2 cellular contexts compared by ENCODE assay signal in the genomic region with DNA sequence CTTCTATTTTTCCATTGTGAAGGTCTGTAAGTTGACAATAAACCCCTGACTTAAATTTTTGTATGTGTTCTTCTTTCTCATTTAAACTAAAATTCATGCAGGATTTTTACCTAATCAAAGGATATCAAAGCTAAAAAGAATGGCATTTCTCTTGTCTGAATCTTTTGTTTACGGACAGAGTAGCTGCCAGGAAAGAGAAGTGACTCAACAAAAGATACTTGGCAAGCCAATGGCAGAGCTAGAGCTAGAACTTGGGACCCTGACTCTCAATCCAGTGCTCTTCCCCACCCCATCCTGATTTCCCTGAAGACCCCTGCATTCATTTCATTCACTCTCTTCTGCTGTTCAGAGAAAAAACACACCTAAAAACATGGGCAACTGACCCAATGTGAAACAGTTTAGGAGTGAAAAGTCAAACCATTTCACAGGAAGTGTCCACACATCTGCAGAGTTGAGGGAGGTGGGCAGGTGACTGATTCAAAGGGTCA.
TF ChIP-seq lines count a peak whose summit lies in the region.

No MANE protein-coding gene starts in this region.

TF ChIP-seq in IMR-90, 13 proteins besides CTCF, POLR2A, EP300 and RAD21:
- TF ChIP-seq MXI1 (IDR thresholded peaks at IDR 0.05; ENCODE audit: borderline replicate concordance, low read depth, low read length) (no peak), RCOR1 (IDR thresholded peaks at IDR 0.05; ENCODE audit: insufficient replicate concordance, low read length) (peak; percentile 32)

TF ChIP-seq in SK-N-SH treated with all-trans-retinoic acid at 6 μM for 48 hours, 23 proteins besides CTCF, POLR2A, EP300 and RAD21:
- TF ChIP-seq, protein P1, sequence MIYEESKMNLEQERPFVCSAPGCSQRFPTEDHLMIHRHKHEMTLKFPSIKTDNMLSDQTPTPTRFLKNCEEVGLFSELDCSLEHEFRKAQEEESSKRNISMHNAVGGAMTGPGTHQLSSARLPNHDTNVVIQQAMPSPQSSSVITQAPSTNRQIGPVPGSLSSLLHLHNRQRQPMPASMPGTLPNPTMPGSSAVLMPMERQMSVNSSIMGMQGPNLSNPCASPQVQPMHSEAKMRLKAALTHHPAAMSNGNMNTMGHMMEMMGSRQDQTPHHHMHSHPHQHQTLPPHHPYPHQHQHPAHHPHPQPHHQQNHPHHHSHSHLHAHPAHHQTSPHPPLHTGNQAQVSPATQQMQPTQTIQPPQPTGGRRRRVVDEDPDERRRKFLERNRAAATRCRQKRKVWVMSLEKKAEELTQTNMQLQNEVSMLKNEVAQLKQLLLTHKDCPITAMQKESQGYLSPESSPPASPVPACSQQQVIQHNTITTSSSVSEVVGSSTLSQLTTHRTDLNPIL (CRISPR knock-in tag; IDR thresholded peaks at IDR 0.05; ENCODE audit: low read depth) = no peak
